In genomic region chr6:30684386-30685156, GRCh38 we compare ENCODE assay signal across 8 cellular contexts. TPM values are rescaled to one million over a fixed set of nuclear protein-coding genes. Genes with fewer than 3 reads are reported as not detected.
DNase-seq lines count a peak whose midpoint lies in the region; ATAC-seq, FAIRE-seq and TF ChIP-seq lines count a peak whose summit lies in the region.

No MANE protein-coding gene starts in this region.

- H3K4me2 ChIP-seq in A549, result peak overlapping the region; percentile 79

- TF ChIP-seq POLR2A in A549 (IDR thresholded peaks at IDR 0.05; ENCODE audit: low read length), result no peak

- H3K4me3 ChIP-seq in A549, result peak overlapping the region; percentile 84
- peak overlapping the region; percentile 99 for H3K4me3 ChIP-seq in effector memory CD4-positive, alpha-beta T cell (ENCODE audit: insufficient read depth, low read depth, low read length, poor library complexity, severe bottlenecking)
- peak overlapping the region; percentile 55 for H3K4me3 ChIP-seq in mucosa of stomach (ENCODE audit: low read length)
- peak overlapping the region; percentile 64 to 90 for H3K4me3 ChIP-seq in tibial artery

- no peak for ATAC-seq in A549
- ATAC-seq in HG03139 (IDR thresholded peaks at IDR 0.05; ENCODE audit: unreplicated experiment), result no peak
- ATAC-seq in GM18858 (IDR thresholded peaks at IDR 0.05; ENCODE audit: unreplicated experiment), result no peak

- H3K36me3 ChIP-seq in effector memory CD4-positive, alpha-beta T cell (ENCODE audit: control insufficient read depth, insufficient read depth, low read length), result no peaks in the 10 kb centered on the region
- H3K36me3 ChIP-seq in mucosa of stomach (ENCODE audit: control insufficient read depth, insufficient read depth, low read length) (no peaks in the 10 kb centered on the region), tibial artery (peaks cover 0 to 12% (median 0%) of the 10 kb centered on the region in 3 donors)

- no peak for TF ChIP-seq EP300 in A549 (IDR thresholded peaks at IDR 0.05)

- DNase-seq in A549 (ENCODE audit: low read depth in 1 of 2, low spot score in 1 of 2), result no peak
- DNase-seq in HK-2 (ENCODE audit: unreplicated experiment), result peak; percentile 58
- peak; percentile 51 to 63 for DNase-seq in activated CD4-positive, alpha-beta T cell treated with anti-CD3 and anti-CD28 coated beads for 4 hours
- DNase-seq in effector memory CD4-positive, alpha-beta T cell, result peak; percentile 28 to 44 (median 31)
- DNase-seq in tibial artery, result peak; percentile 71 to 87

- H3K9ac ChIP-seq in mucosa of stomach (ENCODE audit: low read length), result peak overlapping the region; percentile 71

- WGBS in A549 (ENCODE audit: missing lambda C conversion rate), result 46% methylated on average over 11 of the region's 21 CpGs

- H3K27ac ChIP-seq in A549 (peak overlapping the region; percentile 83 to 99), tibial artery (peak overlapping the region; percentile 94 to 100)
- peak overlapping the region; percentile 96 for H3K27ac ChIP-seq in effector memory CD4-positive, alpha-beta T cell (ENCODE audit: insufficient read depth, low read length, poor library complexity, severe bottlenecking)

- TF ChIP-seq CTCF in A549 (IDR thresholded peaks at IDR 0.05) (no peak), tibial artery (IDR thresholded peaks at IDR 0.05) (no peak)

- CTCF ChIA-PET in A549 (lab: Yijun Ruan, JAX), result interaction anchor here (0.7 to 17.1 kb wide), 6 partner anchors 11 to 54 kb away, joined by 3 to 539 read pairs (median 3); partner anchors contain the start of genes MDC1 and TUBB

- no peak for TF ChIP-seq RAD21 in A549 (conservative IDR thresholded peaks at IDR 0.05 in 1 of 2, IDR thresholded peaks at IDR 0.05 in 1 of 2)

- H3K9me3 ChIP-seq in A549, result no peaks in the 10 kb centered on the region
- no peaks in the 10 kb centered on the region for H3K9me3 ChIP-seq in effector memory CD4-positive, alpha-beta T cell (ENCODE audit: control insufficient read depth, low read length)
- H3K9me3 ChIP-seq in mucosa of stomach (ENCODE audit: control insufficient read depth, low read length), result no peaks in the 10 kb centered on the region
- H3K9me3 ChIP-seq in tibial artery, result no peaks in the 10 kb centered on the region

- H3K4me1 ChIP-seq in A549, result peaks cover 59% of the 10 kb centered on the region
- peaks cover 41% of the 10 kb centered on the region for H3K4me1 ChIP-seq in effector memory CD4-positive, alpha-beta T cell (ENCODE audit: control insufficient read depth, insufficient read depth, low read length, poor library complexity, severe bottlenecking)
- peaks cover 38% of the 10 kb centered on the region for H3K4me1 ChIP-seq in mucosa of stomach (ENCODE audit: control insufficient read depth, insufficient read depth, low read length)
- H3K4me1 ChIP-seq in tibial artery, result peaks cover 4 to 88% (median 61%) of the 10 kb centered on the region in 4 donors

- FAIRE-seq in A549 (lab: Jason Lieb, UNC), result no peak

- intact Hi-C loops in tibial artery (cut with DNase I; ENCODE audit: low total_unique reads), result loop anchor here (5.0 kb wide), 1 partner anchor 193 kb away; no protein-coding TSS in a partner anchor

- POLR2A ChIA-PET in A549 (lab: Yijun Ruan, JAX), result interaction anchor here (1.2 kb wide), 1 partner anchor 33 kb away, joined by 3 read pairs; the partner anchor contains the start of gene MDC1

- no peaks in the 10 kb centered on the region for H3K27me3 ChIP-seq in effector memory CD4-positive, alpha-beta T cell (replicated peaks; ENCODE audit: control insufficient read depth, insufficient read depth, low read length, poor library complexity, severe bottlenecking)
- H3K27me3 ChIP-seq in mucosa of stomach (ENCODE audit: control insufficient read depth, insufficient read depth, low read length) (peaks cover 6% of the 10 kb centered on the region), tibial artery (no peaks in the 10 kb centered on the region)

TF ChIP-seq in A549, 52 proteins besides CTCF, POLR2A, EP300 and RAD21:
- no peak for TF ChIP-seq REST (IDR thresholded peaks at IDR 0.05)
- no peak for TF ChIP-seq CBX2 (IDR thresholded peaks at IDR 0.05; ENCODE audit: borderline replicate concordance, low read depth)
- TF ChIP-seq TP53 (CRISPR knock-in tag; IDR thresholded peaks at IDR 0.05), result no peak
- TF ChIP-seq PBX3 (IDR thresholded peaks at IDR 0.05), result no peak
- no peak for TF ChIP-seq ZC3H11A (IDR thresholded peaks at IDR 0.05)
- TF ChIP-seq FOSL2 (IDR thresholded peaks at IDR 0.05), result no peak
- TF ChIP-seq FOSL2 (CRISPR knock-in tag; IDR thresholded peaks at IDR 0.05), result no peak

RNA-seq across cellular contexts. Expression of gene PPP1R18, which starts 1.9 kb away (rescaled TPM):
- polyA plus RNA-seq in A549 (2011; rRNA removed), result 20.6 and 25.4 TPM in 2 replicates
- 16.7 and 21.3 TPM in 2 replicates for polyA plus RNA-seq in A549 (2012; cell fraction: cytosol; rRNA removed)
- 20.2 and 24.1 TPM in 2 replicates for polyA plus RNA-seq in A549 (2012; cell fraction: nucleus; rRNA removed)
- polyA plus RNA-seq in A549 (2017; fragmentation: RNase III; extraction: RNeasy Plus Mini Kit Qiagen cat#74134 plus additional on column Dnase treatment), result 16.2 to 17.7 TPM (median 17.1 TPM) in 3 replicates
- 19.1 and 22.1 TPM in 2 replicates for polyA minus RNA-seq in A549 (2011; rRNA and poly(A)+ RNA removed)

RNA-seq across cellular contexts. Expression of gene NRM, which starts 6.2 kb away (rescaled TPM):
- polyA plus RNA-seq in A549 (2011; rRNA removed) (11.3 and 12.4 TPM in 2 replicates), A549 (2017; fragmentation: RNase III; extraction: RNeasy Plus Mini Kit Qiagen cat#74134 plus additional on column Dnase treatment) (13.0 to 14.5 TPM (median 13.0 TPM) in 3 replicates)
- polyA plus RNA-seq in A549 (2012; cell fraction: cytosol; rRNA removed), result 21.7 and 24.8 TPM in 2 replicates
- polyA plus RNA-seq in A549 (2012; cell fraction: nucleus; rRNA removed), result 22.2 and 23.8 TPM in 2 replicates
- polyA minus RNA-seq in A549 (2011; rRNA and poly(A)+ RNA removed), result 11.7 and 12.7 TPM in 2 replicates

RNA-seq across cellular contexts. Expression of gene DHX16, which starts 11.8 kb away (rescaled TPM):
- 31.3 and 31.6 TPM in 2 replicates for polyA plus RNA-seq in A549 (2011; rRNA removed)
- 37.0 and 37.5 TPM in 2 replicates for polyA plus RNA-seq in A549 (2012; cell fraction: cytosol; rRNA removed)
- polyA plus RNA-seq in A549 (2012; cell fraction: nucleus; rRNA removed), result 79.7 and 94.4 TPM in 2 replicates
- 27.7 to 31.6 TPM (median 30.3 TPM) in 3 replicates for polyA plus RNA-seq in A549 (2017; fragmentation: RNase III; extraction: RNeasy Plus Mini Kit Qiagen cat#74134 plus additional on column Dnase treatment)
- polyA minus RNA-seq in A549 (2011; rRNA and poly(A)+ RNA removed), result 39.6 and 40.0 TPM in 2 replicates

RNA-seq across cellular contexts. Expression of gene MDC1, which starts 32.5 kb away (rescaled TPM):
- 8.2 and 13.3 TPM in 2 replicates for polyA plus RNA-seq in A549 (2011; rRNA removed)
- 8.4 and 10.3 TPM in 2 replicates for polyA plus RNA-seq in A549 (2012; cell fraction: cytosol; rRNA removed)
- polyA plus RNA-seq in A549 (2012; cell fraction: nucleus; rRNA removed), result 29.8 and 46.1 TPM in 2 replicates
- 14.9 to 21.4 TPM (median 16.5 TPM) in 3 replicates for polyA plus RNA-seq in A549 (2017; fragmentation: RNase III; extraction: RNeasy Plus Mini Kit Qiagen cat#74134 plus additional on column Dnase treatment)
- polyA minus RNA-seq in A549 (2011; rRNA and poly(A)+ RNA removed), result 18.4 and 19.4 TPM in 2 replicates

RNA-seq across cellular contexts. Expression of gene TUBB, which starts 35.6 kb away (rescaled TPM):
- polyA plus RNA-seq in A549 (2011; rRNA removed) (691 and 782 TPM in 2 replicates), A549 (2017; fragmentation: RNase III; extraction: RNeasy Plus Mini Kit Qiagen cat#74134 plus additional on column Dnase treatment) (1,022 to 1,121 TPM (median 1,044 TPM) in 3 replicates)
- polyA plus RNA-seq in A549 (2012; cell fraction: cytosol; rRNA removed), result 1,345 and 1,480 TPM in 2 replicates
- 1,395 and 1,872 TPM in 2 replicates for polyA plus RNA-seq in A549 (2012; cell fraction: nucleus; rRNA removed)
- polyA minus RNA-seq in A549 (2011; rRNA and poly(A)+ RNA removed), result 802 and 983 TPM in 2 replicates

Comparison
In these comparisons a context has a peak if more than half of its experiments do, and no peak if none do; other contexts are left out.
1. DNase-seq: peak in HK-2 (single experiment), activated CD4-positive, alpha-beta T cell treated with anti-CD3 and anti-CD28 coated beads for 4 hours (2 of 2), effector memory CD4-positive, alpha-beta T cell (3 of 3) and tibial artery (2 of 2); none in A549 (0 of 2).
2. Peak in every context shown above with its lines, with median percentiles within 50 percentile points of each other: H3K27ac ChIP-seq and H3K4me3 ChIP-seq.